In the genomic region with DNA sequence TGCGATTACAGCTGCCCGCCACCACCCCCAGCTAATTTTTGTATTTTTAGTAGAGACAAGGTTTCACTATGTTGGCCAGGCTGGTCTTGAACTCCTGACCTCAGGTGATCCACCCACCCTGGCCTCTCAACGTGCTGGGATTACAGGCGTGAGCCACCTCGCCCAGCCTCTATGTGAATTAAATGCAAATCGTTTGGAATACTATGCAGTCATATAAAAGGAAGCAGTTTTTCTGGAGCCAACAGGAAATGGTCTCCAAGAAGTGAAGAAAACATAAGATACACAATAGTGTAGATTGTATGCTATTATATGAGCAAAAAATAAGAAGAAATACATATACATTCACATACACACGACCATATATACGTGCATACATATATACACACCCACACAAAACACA, we compare ENCODE assay signal across 6 cellular contexts. TPM values are rescaled to one million over a fixed set of nuclear protein-coding genes. Genes with fewer than 3 reads are reported as not detected.
DNase-seq lines count a peak whose midpoint lies in the region; ATAC-seq, FAIRE-seq and TF ChIP-seq lines count a peak whose summit lies in the region.
"Not testable (repeated sequence)": the region's sequence is repeated elsewhere in the genome, so short reads cannot be mapped to it uniquely, and the experiment has no call there.

No MANE protein-coding gene starts in this region.

- DNase-seq in HFFc6; RWPE1 (ENCODE audit: low spot score); K562 (ENCODE audit: extremely low read depth in 1 of 4, low spot score in 3 of 4); HepG2 (ENCODE audit: low spot score); nephron progenitor cell: not testable (repeated sequence)
- peak; percentile 30 for DNase-seq in spleen

- not testable (repeated sequence) for ATAC-seq in K562, HepG2

- WGBS in K562 (ENCODE audit: insufficient coverage, low coverage, missing lambda C conversion rate) = 18% methylated on average over 8 of the region's 8 CpGs
- WGBS in HepG2 (ENCODE audit: low lambda C conversion rate) = 37% methylated on average over 8 of the region's 8 CpGs
- WGBS in spleen, 5 donors = 92 to 95% (median 93%) methylated on average over 8 of the region's 8 CpGs

- H3K4me1 ChIP-seq in K562 (replicated peaks in 1 of 2; ENCODE audit: control insufficient read depth in 2 of 2, insufficient read depth in 2 of 2, low read length in 2 of 2) = not testable (repeated sequence)
- H3K4me1 ChIP-seq in HepG2 (ENCODE audit: insufficient read depth, low read length) (peaks cover 36% of the 10 kb centered on the region), spleen (peaks cover 0 to 36% (median 19%) of the 10 kb centered on the region in 6 donors)

- in situ Hi-C loops in K562 (cut with MboI); HepG2 (cut with HindIII; ENCODE audit: extremely low pct_ligation_motif_present, low pct_unique_long_range_greater_than_20kb): not testable (repeated sequence)

- H3K4me2 ChIP-seq in K562 (ENCODE audit: insufficient read depth, low read length); HepG2 (ENCODE audit: low read depth, low read length): not testable (repeated sequence)

- H3K4me3 ChIP-seq in K562; HepG2 (replicated peaks in 1 of 3; ENCODE audit: insufficient read depth in 1 of 3, low read depth in 2 of 3, low read length in 3 of 3); spleen: not testable (repeated sequence)

- not testable (repeated sequence) for H4K20me1 ChIP-seq in K562 (replicated peaks; ENCODE audit: control insufficient read depth, insufficient read depth, low read length); HepG2 (ENCODE audit: insufficient read depth, low read length)

- not testable (repeated sequence) for H3K27me3 Mint-ChIP-seq in HFFc6 (ENCODE audit: insufficient read depth); nephron progenitor cell (ENCODE audit: low read depth, poor library complexity)

- H3K36me3 Mint-ChIP-seq in HFFc6 (ENCODE audit: low read depth); nephron progenitor cell (ENCODE audit: low read depth): not testable (repeated sequence)

- not testable (repeated sequence) for H3K9me1 ChIP-seq in K562 (ENCODE audit: control insufficient read depth, insufficient read depth, low read length)

- TF ChIP-seq POLR2A in K562 (conservative IDR thresholded peaks at IDR 0.05); HepG2 (IDR thresholded peaks at IDR 0.05; ENCODE audit: insufficient read depth in 1 of 2, low read depth in 2 of 2, low read length in 2 of 2); spleen (IDR thresholded peaks at IDR 0.05): not testable (repeated sequence)

- intact Hi-C loops in K562 (cut with micrococcal nuclease); HepG2 (cut with micrococcal nuclease; ENCODE audit: unreplicated experiment); spleen (cut with DNase I; ENCODE audit: low total_unique reads): not testable (repeated sequence)

- not testable (repeated sequence) for H2AFZ ChIP-seq in K562 (ENCODE audit: low read depth, low read length); HepG2 (ENCODE audit: low read length)

- TF ChIP-seq EP300 in K562 (IDR thresholded peaks at IDR 0.05; ENCODE audit: low read length); HepG2 (IDR thresholded peaks at IDR 0.05; ENCODE audit: low read depth in 2 of 2, low read length in 2 of 2); HepG2 (CRISPR knock-in tag; IDR thresholded peaks at IDR 0.05; ENCODE audit: borderline replicate concordance): not testable (repeated sequence)

- TF ChIP-seq RAD21 in K562 (CRISPR knock-in tag; conservative IDR thresholded peaks at IDR 0.05 in 1 of 2, IDR thresholded peaks at IDR 0.05 in 1 of 2); HepG2 (CRISPR knock-in tag; IDR thresholded peaks at IDR 0.05): not testable (repeated sequence)

- H3K79me2 ChIP-seq in K562 (ENCODE audit: control insufficient read depth, insufficient read depth, low read length); HepG2 (ENCODE audit: insufficient read depth, low read length): not testable (repeated sequence)

- TF ChIP-seq CTCF in HFFc6 (IDR thresholded peaks at IDR 0.05); RWPE1 (conservative IDR thresholded peaks at IDR 0.05; ENCODE audit: low read depth); K562 (IDR thresholded peaks at IDR 0.05 in 2 of 3, conservative IDR thresholded peaks at IDR 0.05 in 1 of 3; ENCODE audit: insufficient read depth in 2 of 3, low read depth in 1 of 3, low read length in 3 of 3); HepG2 (CRISPR knock-in tag; IDR thresholded peaks at IDR 0.05); nephron progenitor cell (IDR thresholded peaks at IDR 0.05); spleen (IDR thresholded peaks at IDR 0.05 in 8 of 11, conservative IDR thresholded peaks at IDR 0.05 in 3 of 11): not testable (repeated sequence)

- H3K9me3 Mint-ChIP-seq in HFFc6, nephron progenitor cell: not testable (repeated sequence)

- BruUV-seq in K562 (replicated peaks; lab: Mats Ljungman, UMichigan); HepG2 (replicated peaks; lab: Mats Ljungman, UMichigan): not testable (repeated sequence)

- peak overlapping the region; percentile 64; the same call in 1 of the 2 replicates for H3K27ac ChIP-seq in RWPE1
- H3K27ac ChIP-seq in K562 (ENCODE audit: extremely low read depth, low read depth, low read length); HepG2 (ENCODE audit: extremely low read length, insufficient read depth, low read length); spleen: not testable (repeated sequence)

- H3K36me3 ChIP-seq in K562 (ENCODE audit: control insufficient read depth, insufficient read depth, low read length); HepG2 (replicated peaks in 1 of 2; ENCODE audit: control insufficient read depth in 1 of 2, insufficient read depth in 2 of 2, low read length in 2 of 2); spleen: not testable (repeated sequence)

- H3K9ac ChIP-seq in K562 (ENCODE audit: insufficient read depth in 1 of 2, low read depth in 2 of 2, low read length in 2 of 2); HepG2 (ENCODE audit: insufficient read depth, low read depth, low read length): not testable (repeated sequence)

- H3K9me3 ChIP-seq in K562 (replicated peaks; ENCODE audit: control insufficient read depth, insufficient read depth, low read depth, low read length); HepG2 (ENCODE audit: low read length); spleen: not testable (repeated sequence)

- POLR2A ChIA-PET in RWPE1 (lab: Yijun Ruan, JAX; ENCODE audit: low non-redundant PET); K562 (lab: Yijun Ruan, JAX); HepG2 (lab: Yijun Ruan, JAX): not testable (repeated sequence)

- CTCF ChIA-PET in RWPE1 (lab: Yijun Ruan, JAX); K562 (lab: Yijun Ruan, JAX; ENCODE audit: low intra/inter-chr PET ratio); HepG2 (lab: Yijun Ruan, JAX; ENCODE audit: low intra/inter-chr PET ratio, low total read pairs): not testable (repeated sequence)

- H3K4me1 Mint-ChIP-seq in HFFc6 (ENCODE audit: low read depth) = peaks cover 51% of the 10 kb centered on the region
- peaks cover 64% of the 10 kb centered on the region for H3K4me1 Mint-ChIP-seq in nephron progenitor cell

- not testable (repeated sequence) for H3K4me3 Mint-ChIP-seq in HFFc6, nephron progenitor cell

- H3K27ac Mint-ChIP-seq in HFFc6 (peak overlapping the region; percentile 95), nephron progenitor cell (peak overlapping the region; percentile 45)

- peaks cover 12 to 33% of the 10 kb centered on the region in 2 experiments for H3K27me3 ChIP-seq in K562 (ENCODE audit: control insufficient read depth in 2 of 2, insufficient read depth in 2 of 2, low read length in 2 of 2)
- H3K27me3 ChIP-seq in HepG2 (ENCODE audit: control insufficient read depth in 1 of 2, insufficient read depth in 2 of 2, low read length in 2 of 2); spleen (replicated peaks in 1 of 7): not testable (repeated sequence)

- not testable (repeated sequence) for FAIRE-seq in K562 (lab: Jason Lieb, UNC); HepG2 (lab: Jason Lieb, UNC)

RNA-seq across cellular contexts. Expression of a gene that starts 4.9 kb away (rescaled TPM):
- total RNA-seq in HFFc6 (2021; fragmentation: NEBNext Ultra II Directional; extraction: Animal tissue kit (Norgen Biotek cat#: 25700)) = 10 to 100 TPM; 66.5 to 81.1 (median 71.4) TPM
- 11.0 and 26.4 TPM in 2 replicates for total RNA-seq in K562 (2011; cell fraction: chromatin; rRNA removed; ENCODE audit: low replicate concordance)
- total RNA-seq in K562 (2011; cell fraction: nucleolus; rRNA removed) = 6.4 and 7.7 TPM in 2 replicates
- 8.4 and 9.9 TPM in 2 replicates for total RNA-seq in K562 (2011; cell fraction: nucleoplasm; rRNA removed)
- total RNA-seq in K562 (2014; rRNA removed) (8.0 and 11.4 TPM in 2 replicates), K562 (2014; rRNA removed; fragmentation: Illumina TruSeq; extraction: Trizol) (6.1 and 6.9 TPM in 2 replicates), K562 (2015; rRNA removed; fragmentation: Illumina TruSeq; extraction: Trizol) (7.9 and 8.4 TPM in 2 replicates), K562 (2021) (19.0 and 19.7 TPM in 2 replicates), HepG2 (2016; rRNA removed; fragmentation: Illumina TruSeq; extraction: Trizol) (30.4 and 44.7 TPM in 2 replicates), spleen (10 to 100 TPM; 32.8 to 71.3 (median 55.0) TPM)
- polyA plus RNA-seq in K562 (2011; rRNA removed) (12.1 and 27.8 TPM in 2 replicates), K562 (2014; fragmentation: Illumina TruSeq; extraction: Trizol) (12.5 and 12.9 TPM in 2 replicates), K562 (2014; fragmentation: Nextera tagmentation; extraction: Ambion mirVana) (1 to 10 TPM; 3.1 to 3.5 TPM), K562 (2014; rRNA removed) (9.5 and 13.1 TPM in 2 replicates), HepG2 (2011; rRNA removed) (119 and 127 TPM in 2 replicates), spleen (10 to 100 TPM; 11.2 to 19.7 (median 11.6) TPM)
- 20.4 and 25.6 TPM in 2 replicates for polyA plus RNA-seq in K562 (2011; cell fraction: cytosol; rRNA removed)
- 13.6 and 24.6 TPM in 2 replicates for polyA plus RNA-seq in K562 (2011; cell fraction: nucleus; rRNA removed)
- 8.5 and 12.5 TPM in 2 replicates for polyA plus RNA-seq in K562 (2012)
- 24.9 and 49.3 TPM in 2 replicates for polyA minus RNA-seq in K562 (2011; rRNA and poly(A)+ RNA removed)
- polyA minus RNA-seq in K562 (2011; cell fraction: cytosol; rRNA and poly(A)+ RNA removed) = 10.0 and 18.9 TPM in 2 replicates
- polyA minus RNA-seq in K562 (2011; cell fraction: nucleus; rRNA and poly(A)+ RNA removed) = 4.8 and 27.3 TPM in 2 replicates
- 24.6 and 26.3 TPM in 2 replicates for total RNA-seq in HepG2 (2016; cell fraction: cytosol; rRNA removed; fragmentation: Illumina TruSeq; extraction: Trizol; ENCODE audit: low read depth)
- total RNA-seq in HepG2 (2016; cell fraction: insoluble cytoplasmic fraction; rRNA removed; fragmentation: Illumina TruSeq; extraction: Trizol) = 33.2 and 37.5 TPM in 2 replicates
- 49.4 and 52.7 TPM in 2 replicates for total RNA-seq in HepG2 (2016; cell fraction: membrane; rRNA removed; fragmentation: Illumina TruSeq; extraction: Trizol)
- 18.1 and 19.8 TPM in 2 replicates for total RNA-seq in HepG2 (2016; cell fraction: nucleus; rRNA removed; fragmentation: Illumina TruSeq; extraction: Trizol)
- 131 and 138 TPM in 2 replicates for polyA plus RNA-seq in HepG2 (2011; cell fraction: cytosol; rRNA removed)
- polyA plus RNA-seq in HepG2 (2011; cell fraction: nucleus; rRNA removed) = 94.1 and 101 TPM in 2 replicates
- 75.9 and 86.0 TPM in 2 replicates for polyA plus RNA-seq in HepG2 (2012)
- polyA plus RNA-seq in HepG2 (2016; cell fraction: cytosol; fragmentation: Illumina TruSeq; extraction: Trizol; ENCODE audit: low read depth) = 55.6 and 62.7 TPM in 2 replicates
- 71.0 and 74.4 TPM in 2 replicates for polyA plus RNA-seq in HepG2 (2016; cell fraction: insoluble cytoplasmic fraction; fragmentation: Illumina TruSeq; extraction: Trizol; ENCODE audit: low read depth)
- polyA plus RNA-seq in HepG2 (2016; cell fraction: membrane; fragmentation: Illumina TruSeq; extraction: Trizol; ENCODE audit: low read depth) = 68.1 and 79.5 TPM in 2 replicates
- polyA plus RNA-seq in HepG2 (2016; cell fraction: nucleus; fragmentation: Illumina TruSeq; extraction: Trizol; ENCODE audit: insufficient read depth, low read depth) = 41.9 and 42.8 TPM in 2 replicates
- polyA minus RNA-seq in HepG2 (2011; rRNA and poly(A)+ RNA removed; ENCODE audit: low replicate concordance) = 13.4 and 281 TPM in 2 replicates
- 74.6 and 87.4 TPM in 2 replicates for polyA minus RNA-seq in HepG2 (2011; cell fraction: cytosol; rRNA and poly(A)+ RNA removed)
- polyA minus RNA-seq in HepG2 (2011; cell fraction: nucleus; rRNA and poly(A)+ RNA removed) = 49.3 and 50.8 TPM in 2 replicates
